In genomic region chr7:156998988-156999610, GRCh38 we compare ENCODE assay signal across 9 cellular contexts. TPM values are rescaled to one million over a fixed set of nuclear protein-coding genes. Genes with fewer than 3 reads are reported as not detected.
A peak's percentile ranks its signal among the peaks of the same experiment; 100 is the strongest.
DNase-seq lines count a peak whose midpoint lies in the region.
"Had no signal": no experiment of that assay in that cellular context is flagged by ENCODE, and none has a peak within 500 bp of the region (broad histone marks: within the 10 kb centered on the region; RNA-seq: fewer than 3 reads in every experiment).

No MANE protein-coding gene starts in this region.

- H3K9ac ChIP-seq in iPS-15b (ENCODE audit: low read depth, low read length): no peak overlapping the region

- H3K4me1 ChIP-seq in SJCRH30: peaks cover 3% of the 10 kb centered on the region; the same call in 1 of the 2 replicates
- peaks cover 2% of the 10 kb centered on the region for H3K4me1 ChIP-seq in iPS-15b (ENCODE audit: control insufficient read depth, insufficient read depth, low read length)

- DNase-seq in DMS53 (lab: John Stamatoyannopoulos, UW) (peak; percentile 58), DMS53 treated with DMSO at 0.1 percent for 48 hours (lab: John Stamatoyannopoulos, UW; ENCODE audit: unreplicated experiment) (no peak), SJCRH30 (no peak), cerebellar cortex (ENCODE audit: low spot score) (no peak), NCI-H2029 (lab: John Stamatoyannopoulos, UW) (no peak)
- no peak for DNase-seq in activated effector memory CD4-positive, alpha-beta T cell treated with anti-CD3 and anti-CD28 coated beads, Interleukin-2, amount 50 U/mL, for 16 hours

- H3K4me3 ChIP-seq in SJCRH30 (peak overlapping the region; percentile 27; the same call in 1 of the 2 replicates), iPS-15b (ENCODE audit: low read depth, low read length) (peak overlapping the region; percentile 30), skin epidermis (peak overlapping the region in 6 of 7 experiments; percentile 17 to 46 (median 33))

- H3K36me3 ChIP-seq in SJCRH30 (no peaks in the 10 kb centered on the region), iPS-15b (ENCODE audit: control insufficient read depth, insufficient read depth, low read length) (no peaks in the 10 kb centered on the region)

- H3K9me3 ChIP-seq in SJCRH30 (replicated peaks): no peaks in the 10 kb centered on the region
- no peaks in the 10 kb centered on the region for H3K9me3 ChIP-seq in iPS-15b (ENCODE audit: control insufficient read depth, insufficient read depth, low read length)

- no peak overlapping the region for H3K27ac ChIP-seq in SJCRH30
- H3K27ac ChIP-seq in skin epidermis: no peak overlapping the region
- H3K27ac ChIP-seq: 22Rv1 had no signal

- H3K27me3 ChIP-seq in SJCRH30: peaks cover 3% of the 10 kb centered on the region; the same call in 1 of the 2 replicates
- peaks cover 79% of the 10 kb centered on the region for H3K27me3 ChIP-seq in iPS-15b (ENCODE audit: control insufficient read depth, insufficient read depth, low read length)

RNA-seq across cellular contexts. Expression of gene MNX1, which starts 11.4 kb away (rescaled TPM):
- 3.7 and 4.4 TPM in 2 replicates for total RNA-seq in SJCRH30 (2014; rRNA removed; shearing (Covaris generic))

RNA-seq across cellular contexts. Expression of gene NOM1, which starts 49.6 kb away (rescaled TPM):
- total RNA-seq in SJCRH30 (2014; rRNA removed; shearing (Covaris generic)): 25.4 and 29.9 TPM in 2 replicates
